In genomic region chr9:126347093-126347492, GRCh38 we compare ENCODE assay signal across 16 cellular contexts. TPM values are rescaled to one million over a fixed set of nuclear protein-coding genes. Genes with fewer than 3 reads are reported as not detected.
DNase-seq lines count a peak whose midpoint lies in the region; ATAC-seq and TF ChIP-seq lines count a peak whose summit lies in the region.
"Had no signal": no experiment of that assay in that cellular context is flagged by ENCODE, and none has a peak within 500 bp of the region (broad histone marks: within the 10 kb centered on the region; RNA-seq: fewer than 3 reads in every experiment).

No MANE protein-coding gene starts in this region.

- ATAC-seq in left cardiac atrium: peak; percentile 63 to 72
- ATAC-seq in sciatic nerve: peak; percentile 71
- ATAC-seq in GM21423 (IDR thresholded peaks at IDR 0.05; ENCODE audit: unreplicated experiment): no peak
- ATAC-seq: activated CD8-positive, alpha-beta memory T cell treated with anti-CD3 and anti-CD28 coated beads, Interleukin-2, amount 10 ng/mL, durations not matched to agents 7 days and 5 days; body of pancreas; effector memory CD8-positive, alpha-beta T cell; PC-3 had no signal

- intact Hi-C loops in left cardiac atrium (cut with DNase I): no loop called here
- intact Hi-C loops in sciatic nerve (cut with DNase I): no loop called here

- no peak overlapping the region for H3K4me3 Mint-ChIP-seq in type B pancreatic cell
- H3K4me3 Mint-ChIP-seq: activated CD8-positive, alpha-beta memory T cell treated with anti-CD3 and anti-CD28 coated beads, Interleukin-2, amount 10 ng/mL, durations not matched to agents 7 days and 5 days; effector memory CD8-positive, alpha-beta T cell; stimulated activated naive CD8-positive, alpha-beta T cell treated with anti-CD3 and anti-CD28 coated beads, Interleukin-15, Interleukin-2, amounts not matched to agents 100 ng/mL and 50 ng/mL, for 24 hours; WTC11 had no signal

- no peaks in the 10 kb centered on the region for H3K27me3 Mint-ChIP-seq in type B pancreatic cell
- H3K27me3 Mint-ChIP-seq: activated CD8-positive, alpha-beta memory T cell treated with anti-CD3 and anti-CD28 coated beads, Interleukin-2, amount 10 ng/mL, durations not matched to agents 7 days and 5 days; effector memory CD8-positive, alpha-beta T cell; stimulated activated naive CD8-positive, alpha-beta T cell treated with anti-CD3 and anti-CD28 coated beads, Interleukin-15, Interleukin-2, amounts not matched to agents 100 ng/mL and 50 ng/mL, for 24 hours had no signal

- peaks cover 38% of the 10 kb centered on the region for H3K4me1 Mint-ChIP-seq in type B pancreatic cell (ENCODE audit: unreplicated experiment)

- H3K9me3 Mint-ChIP-seq in type B pancreatic cell: peaks cover 10% of the 10 kb centered on the region
- H3K9me3 Mint-ChIP-seq: effector memory CD8-positive, alpha-beta T cell had no signal

- in situ Hi-C loops in G401 (cut with HindIII; ENCODE audit: low sequenced_read_pairs): no loop called here

- DNase-seq in CD1c-positive myeloid dendritic cell (ENCODE audit: extremely low spot score) (peak; percentile 55), RPMI8226 (peak; percentile 45), left cardiac atrium (no peak), sciatic nerve (ENCODE audit: low spot score) (no peak), G401 (ENCODE audit: low spot score) (no peak), NAMALWA (ENCODE audit: low spot score) (no peak), type B pancreatic cell (ENCODE audit: extremely low spot score, unreplicated experiment) (no peak)
- DNase-seq: activated CD8-positive, alpha-beta memory T cell treated with anti-CD3 and anti-CD28 coated beads, Interleukin-2, amount 10 ng/mL, durations not matched to agents 7 days and 5 days; DMS 273 treated with DMSO at 0.1 percent for 48 hours; effector memory CD8-positive, alpha-beta T cell; H7; PC-3 had no signal

- peaks cover 53% of the 10 kb centered on the region for H3K36me3 Mint-ChIP-seq in type B pancreatic cell

- no peak for TF ChIP-seq CTCF in type B pancreatic cell (conservative IDR thresholded peaks at IDR 0.05)

- no peak overlapping the region for H3K27ac Mint-ChIP-seq in type B pancreatic cell
- H3K27ac Mint-ChIP-seq: activated CD8-positive, alpha-beta memory T cell treated with anti-CD3 and anti-CD28 coated beads, Interleukin-2, amount 10 ng/mL, durations not matched to agents 7 days and 5 days; stimulated activated naive CD8-positive, alpha-beta T cell treated with anti-CD3 and anti-CD28 coated beads, Interleukin-15, Interleukin-2, amounts not matched to agents 100 ng/mL and 50 ng/mL, for 24 hours; WTC11 had no signal

RNA-seq across cellular contexts. Expression of gene MVB12B, which starts 20.5 kb away (rescaled TPM):
- total RNA-seq in left cardiac atrium (10 to 100 TPM in 1 of 2 donors, 1 to 10 TPM in 1; 9.7 to 12.3 TPM), sciatic nerve (65.7 TPM), type B pancreatic cell (ENCODE audit: low replicate concordance) (11.4 and 26.1 TPM in 2 replicates)
- 7.0 and 7.7 TPM in 2 replicates for total RNA-seq in G401 (2014; rRNA removed; shearing (Covaris generic))

Comparison
In these comparisons a context has a peak if more than half of its experiments do, and no peak if none do; other contexts are left out.
1. DNase-seq: peak in CD1c-positive myeloid dendritic cell (single experiment) and RPMI8226 (single experiment); none in left cardiac atrium (single experiment), sciatic nerve (single experiment), G401 (single experiment), NAMALWA (single experiment) and type B pancreatic cell (single experiment).